26 cellular contexts compared by ENCODE assay signal in the genomic region with DNA sequence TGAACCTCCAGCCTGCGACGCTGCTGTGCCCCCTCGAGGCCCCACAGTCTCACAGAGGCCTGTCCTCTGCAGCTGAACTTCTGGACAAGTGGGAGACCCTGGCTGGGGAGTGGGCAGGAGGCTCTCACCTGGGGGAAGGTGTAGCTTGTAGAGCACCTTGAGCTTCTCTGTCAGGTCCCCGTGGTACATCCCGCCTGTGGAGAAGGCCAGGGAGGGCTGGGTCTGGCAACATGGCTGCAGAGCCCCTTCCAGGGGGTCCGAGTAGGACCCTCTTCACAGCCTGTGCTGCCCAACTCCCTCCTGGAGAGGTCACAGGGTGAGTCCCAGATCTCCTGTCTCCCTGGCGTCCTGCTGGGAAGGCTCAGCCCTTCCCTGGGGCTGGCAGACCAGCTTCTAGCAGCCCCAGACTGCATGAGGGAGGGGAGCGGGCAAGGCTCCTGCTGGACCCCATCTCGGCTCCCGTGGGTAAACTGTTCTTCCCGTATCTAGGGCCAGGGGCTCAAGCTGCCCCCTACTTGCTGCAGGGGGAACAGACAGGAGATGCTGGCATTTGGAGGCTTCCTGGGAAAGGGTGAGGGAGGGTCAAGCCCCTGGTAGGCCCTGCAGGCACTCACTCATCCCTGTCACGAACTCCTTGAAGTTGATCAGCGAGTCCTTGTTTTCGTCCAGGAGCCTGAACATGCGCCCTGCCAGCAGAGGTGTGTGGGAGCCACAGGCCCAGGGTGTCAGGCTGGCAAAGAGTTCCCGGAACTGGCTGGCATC. TPM values are rescaled to one million over a fixed set of nuclear protein-coding genes. Genes with fewer than 3 reads are reported as not detected.
DNase-seq lines count a peak whose midpoint lies in the region; ATAC-seq and TF ChIP-seq lines count a peak whose summit lies in the region.
"Had no signal": no experiment of that assay in that cellular context is flagged by ENCODE, and none has a peak within 500 bp of the region (broad histone marks: within the 10 kb centered on the region; RNA-seq: fewer than 3 reads in every experiment).

No MANE protein-coding gene starts in this region.

- no peak overlapping the region for H2AFZ ChIP-seq in IMR-90 (replicated peaks; ENCODE audit: low read length, poor library complexity)

- no TSS peak for BruUV-seq in IMR-90 (replicated peaks; lab: Mats Ljungman, UMichigan)

- H2BK120ac ChIP-seq in IMR-90 (ENCODE audit: low read depth, low read length) (no peak overlapping the region), mesendoderm (ENCODE audit: low read depth, low read length) (no peak overlapping the region)

- H3K14ac ChIP-seq in IMR-90 (replicated peaks; ENCODE audit: low read depth, low read length): no peak overlapping the region

- H3K56ac ChIP-seq in IMR-90 (ENCODE audit: extremely low read depth, insufficient read depth, low read length) (no peak overlapping the region), mesendoderm (ENCODE audit: low read length) (no peak overlapping the region)

- H3K9ac ChIP-seq in IMR-90 (ENCODE audit: low read depth, low read length): no peak overlapping the region
- H3K9ac ChIP-seq in mesendoderm (ENCODE audit: low read length): no peak overlapping the region

- no peaks in the 10 kb centered on the region; a peak in 1 of 4 replicates for H3K79me1 ChIP-seq in IMR-90 (ENCODE audit: low read depth in 1 of 2, low read length in 2 of 2)
- no peaks in the 10 kb centered on the region for H3K79me1 ChIP-seq in mesendoderm (ENCODE audit: low read length)

- H2BK5ac ChIP-seq in IMR-90 (ENCODE audit: low read depth, low read length, poor library complexity, severe bottlenecking) (no peak overlapping the region), mesendoderm (ENCODE audit: low read length) (no peak overlapping the region)

- peak overlapping the region; percentile 60 for H3K27ac Mint-ChIP-seq in activated CD4-positive, alpha-beta T cell treated with anti-CD3 and anti-CD28 coated beads, Interleukin-2, amount 10 ng/mL, durations not matched to agents 7 days and 5 days
- H3K27ac Mint-ChIP-seq: activated B cell treated with CpG ODN at 0.5 μM for 24 hours; activated naive CD8-positive, alpha-beta T cell treated with anti-CD3 and anti-CD28 coated beads, Interleukin-2, amount 10 ng/mL, durations not matched to agents 7 days and 5 days; effector memory CD8-positive, alpha-beta T cell; immature natural killer cell; stimulated activated memory B cell treated with anti-CD40 and anti-IgM and Interleukin-4, amounts not matched to agents 10 μg/mL and 1 μg/mL and 100 μg/mL, for 72 hours had no signal

- no peaks in the 10 kb centered on the region for H3K27me3 Mint-ChIP-seq in activated CD4-positive, alpha-beta T cell treated with anti-CD3 and anti-CD28 coated beads, Interleukin-2, amount 10 ng/mL, durations not matched to agents 7 days and 5 days
- H3K27me3 Mint-ChIP-seq: activated B cell treated with CpG ODN at 0.5 μM for 24 hours; activated naive CD8-positive, alpha-beta T cell treated with anti-CD3 and anti-CD28 coated beads, Interleukin-2, amount 10 ng/mL, durations not matched to agents 7 days and 5 days; CD4-positive, alpha-beta memory T cell; effector memory CD8-positive, alpha-beta T cell; stimulated activated memory B cell treated with anti-CD40 and anti-IgM and Interleukin-4, amounts not matched to agents 10 μg/mL and 1 μg/mL and 100 μg/mL, for 72 hours had no signal

- intact Hi-C loops in IMR-90 (cut with micrococcal nuclease): no loop called here
- intact Hi-C loops in spleen (cut with DNase I; ENCODE audit: low total_unique reads): no loop called here

- 89% methylated on average over 6 of the region's 16 CpGs; no CpG with 5 or more reads in 1 of the 2 experiments for WGBS in IMR-90 (ENCODE audit: extremely low coverage in 2 of 2, insufficient read length in 1 of 2), 2 experiments
- WGBS in mesendoderm (ENCODE audit: extremely low coverage, insufficient coverage, low lambda C conversion rate): no CpG with 5 or more reads among the region's 16 CpGs
- WGBS in spleen, 5 donors: 90 to 100% (median 94%) methylated on average over 7 to 16 of the region's 16 CpGs

- H3K4me2 ChIP-seq in IMR-90 (ENCODE audit: low read depth, low read length) (no peak overlapping the region), mesendoderm (ENCODE audit: low read length) (no peak overlapping the region)

- H3K36me3 ChIP-seq in IMR-90 (ENCODE audit: control insufficient read depth, insufficient read depth, low read length): peaks cover 75% of the 10 kb centered on the region
- peaks cover 2% of the 10 kb centered on the region for H3K36me3 ChIP-seq in mesendoderm (ENCODE audit: control insufficient read depth, insufficient read depth, low read length)
- H3K36me3 ChIP-seq in spleen: peaks cover 2 to 96% (median 60%) of the 10 kb centered on the region in 6 donors

- no peaks in the 10 kb centered on the region for H3K9me3 Mint-ChIP-seq in activated CD4-positive, alpha-beta T cell treated with anti-CD3 and anti-CD28 coated beads, Interleukin-2, amount 10 ng/mL, durations not matched to agents 7 days and 5 days
- H3K9me3 Mint-ChIP-seq: activated B cell treated with CpG ODN at 0.5 μM for 24 hours; activated naive CD8-positive, alpha-beta T cell treated with anti-CD3 and anti-CD28 coated beads, Interleukin-2, amount 10 ng/mL, durations not matched to agents 7 days and 5 days; activated T-cell treated with anti-CD3 and anti-CD28 coated beads, Interleukin-2, amount 50 U/mL, for 4 hours; CD4-positive, alpha-beta memory T cell; effector memory CD8-positive, alpha-beta T cell; immature natural killer cell; stimulated activated memory B cell treated with anti-CD40 and anti-IgM and Interleukin-4, amounts not matched to agents 10 μg/mL and 1 μg/mL and 100 μg/mL, for 72 hours had no signal

- H3K4ac ChIP-seq in IMR-90 (ENCODE audit: low read depth, low read length) (no peak overlapping the region), mesendoderm (ENCODE audit: low read depth, low read length) (no peak overlapping the region)

- H4K91ac ChIP-seq in IMR-90 (ENCODE audit: insufficient read depth, low read depth, low read length): no peak overlapping the region

- no peak overlapping the region for H4K5ac ChIP-seq in IMR-90 (ENCODE audit: low read depth, low read length)
- H4K5ac ChIP-seq in mesendoderm (ENCODE audit: low read length): no peak overlapping the region

- H3K27me3 ChIP-seq in IMR-90 (ENCODE audit: control insufficient read depth, insufficient read depth, low read length) (no peaks in the 10 kb centered on the region), mesendoderm (ENCODE audit: insufficient read depth, low read length, poor library complexity) (no peaks in the 10 kb centered on the region), spleen (replicated peaks in 1 of 7) (no peaks in the 10 kb centered on the region)
- H3K27me3 ChIP-seq: ascending aorta, Peyer's patch, SJCRH30, upper lobe of right lung had no signal

- H3K36me3 Mint-ChIP-seq in activated CD4-positive, alpha-beta T cell treated with anti-CD3 and anti-CD28 coated beads, Interleukin-2, amount 10 ng/mL, durations not matched to agents 7 days and 5 days (ENCODE audit: low read depth): peaks cover 9% of the 10 kb centered on the region

- H3K9me3 ChIP-seq in IMR-90 (ENCODE audit: control insufficient read depth, insufficient read depth, low read length): no peaks in the 10 kb centered on the region
- H3K9me3 ChIP-seq in spleen: no peaks in the 10 kb centered on the region
- H3K9me3 ChIP-seq: ascending aorta, Peyer's patch, SJCRH30, upper lobe of right lung had no signal

- H2AK9ac ChIP-seq in IMR-90 (replicated peaks; ENCODE audit: low read depth, low read length, poor library complexity): peak overlapping the region; percentile 40

- no peaks in the 10 kb centered on the region for H3K79me2 ChIP-seq in mesendoderm (ENCODE audit: control insufficient read depth, insufficient read depth, low read length)

- H3K18ac ChIP-seq in IMR-90 (ENCODE audit: low read depth, low read length) (no peak overlapping the region), mesendoderm (ENCODE audit: low read length) (no peak overlapping the region)

- POLR2A ChIA-PET in activated CD4-positive, alpha-beta T cell treated with anti-CD3 and anti-CD28 coated beads, Interleukin-2, amount 10 ng/mL, durations not matched to agents 7 days and 5 days (lab: Charles Lee): no interaction called here
- POLR2A ChIA-PET in IMR-90 (lab: Charles Lee; ENCODE audit: unreplicated experiment): no interaction called here

- H4K8ac ChIP-seq in IMR-90 (ENCODE audit: low read depth in 2 of 2, low read length in 2 of 2) (no peak overlapping the region), mesendoderm (ENCODE audit: low read depth, low read length) (no peak overlapping the region)

- TF ChIP-seq POLR2A in IMR-90 (IDR thresholded peaks at IDR 0.05; ENCODE audit: low read depth, low read length) (no peak), spleen (IDR thresholded peaks at IDR 0.05) (no peak)

- CTCF ChIA-PET in activated CD4-positive, alpha-beta T cell treated with anti-CD3 and anti-CD28 coated beads, Interleukin-2, amount 10 ng/mL, durations not matched to agents 7 days and 5 days (lab: Charles Lee): interaction anchor here (0.9 to 1.7 kb wide), 3 partner anchors 9 to 19 kb away, joined by 3 to 5 read pairs (median 3); no protein-coding TSS in a partner anchor
- CTCF ChIA-PET in IMR-90 (lab: Yijun Ruan, JAX): no interaction called here

- no peak overlapping the region for H3K4me3 Mint-ChIP-seq in activated CD4-positive, alpha-beta T cell treated with anti-CD3 and anti-CD28 coated beads, Interleukin-2, amount 10 ng/mL, durations not matched to agents 7 days and 5 days
- H3K4me3 Mint-ChIP-seq: activated B cell treated with CpG ODN at 0.5 μM for 24 hours; activated naive CD8-positive, alpha-beta T cell treated with anti-CD3 and anti-CD28 coated beads, Interleukin-2, amount 10 ng/mL, durations not matched to agents 7 days and 5 days; activated T-cell treated with anti-CD3 and anti-CD28 coated beads, Interleukin-2, amount 50 U/mL, for 4 hours; CD4-positive, alpha-beta memory T cell; effector memory CD8-positive, alpha-beta T cell; immature natural killer cell; stimulated activated memory B cell treated with anti-CD40 and anti-IgM and Interleukin-4, amounts not matched to agents 10 μg/mL and 1 μg/mL and 100 μg/mL, for 72 hours had no signal

- peaks cover 1% of the 10 kb centered on the region; the same call in 1 of the 2 replicates for H3K9me1 ChIP-seq in IMR-90 (ENCODE audit: insufficient read depth, low read length)

- no peak for TF ChIP-seq RAD21 in IMR-90 (IDR thresholded peaks at IDR 0.05; ENCODE audit: low read length)

- no peak overlapping the region for H2BK20ac ChIP-seq in IMR-90 (ENCODE audit: low read depth, low read length)

- no peak for ATAC-seq in IMR-90 (ENCODE audit: low read depth)
- no peak for ATAC-seq in HG03135 (IDR thresholded peaks at IDR 0.05; ENCODE audit: unreplicated experiment)
- ATAC-seq: activated T-cell treated with anti-CD3 and anti-CD28 coated beads, Interleukin-2, amount 50 U/mL, for 4 hours; effector memory CD8-positive, alpha-beta T cell; stimulated activated memory B cell treated with anti-CD40 and anti-IgM and Interleukin-4, amounts not matched to agents 10 μg/mL and 1 μg/mL and 100 μg/mL, for 72 hours had no signal

- H3K4me3 ChIP-seq in IMR-90 (ENCODE audit: insufficient read depth, low read depth, low read length) (no peak overlapping the region), mesendoderm (ENCODE audit: low read length) (no peak overlapping the region), spleen (no peak overlapping the region)
- H3K4me3 ChIP-seq: ascending aorta, Peyer's patch, SJCRH30, upper lobe of right lung had no signal

- no peaks in the 10 kb centered on the region for H4K20me1 ChIP-seq in IMR-90 (ENCODE audit: insufficient read depth, low read length)

- no peak for DNase-seq in activated CD4-positive, alpha-beta T cell treated with anti-CD3 and anti-CD28 coated beads, Interleukin-2, amount 10 ng/mL, durations not matched to agents 7 days and 5 days
- DNase-seq in activated CD4-positive, alpha-beta T cell treated with anti-CD3 and anti-CD28 coated beads, Interleukin-2, amount 50 U/mL, for 1 hour: no peak
- DNase-seq in IMR-90 (no peak), mesendoderm (peak; percentile 34), spleen (peak; percentile 58), GOT3 (lab: John Stamatoyannopoulos, UW) (no peak), NCI-H1694 (lab: John Stamatoyannopoulos, UW) (no peak)
- DNase-seq: activated B cell treated with CpG ODN at 0.5 μM for 24 hours; activated gamma-delta T cell; activated naive CD8-positive, alpha-beta T cell treated with anti-CD3 and anti-CD28 coated beads, Interleukin-2, amount 10 ng/mL, durations not matched to agents 7 days and 5 days; activated T-cell treated with anti-CD3 and anti-CD28 coated beads, Interleukin-2, amount 50 U/mL, for 4 hours; CD4-positive, alpha-beta memory T cell; central memory CD4-positive, alpha-beta T cell; cortex of kidney; effector memory CD8-positive, alpha-beta T cell; immature natural killer cell; Kasumi-1; NCI-H1417 treated with DMSO at 0.1 percent for 48 hours; NCI-H2081 treated with DMSO at 0.1 percent for 48 hours; NCI-H226 had no signal

- H2BK15ac ChIP-seq in IMR-90 (ENCODE audit: low read depth, low read length) (no peak overlapping the region), mesendoderm (replicated peaks; ENCODE audit: low read depth) (no peak overlapping the region)

- no peak overlapping the region for H3K23ac ChIP-seq in IMR-90 (ENCODE audit: low read depth, low read length)
- H3K23ac ChIP-seq in mesendoderm (ENCODE audit: low read length): no peak overlapping the region

- H3K4me1 ChIP-seq in IMR-90 (ENCODE audit: control insufficient read depth, insufficient read depth, low read length) (no peaks in the 10 kb centered on the region), mesendoderm (ENCODE audit: control insufficient read depth, low read depth, low read length) (no peaks in the 10 kb centered on the region), spleen (peaks cover 0 to 21% (median 0%) of the 10 kb centered on the region in 6 donors)
- H3K4me1 ChIP-seq: ascending aorta, Peyer's patch, SJCRH30, upper lobe of right lung had no signal

- H3K4me1 Mint-ChIP-seq in activated CD4-positive, alpha-beta T cell treated with anti-CD3 and anti-CD28 coated beads, Interleukin-2, amount 10 ng/mL, durations not matched to agents 7 days and 5 days: no peaks in the 10 kb centered on the region
- H3K4me1 Mint-ChIP-seq: activated B cell treated with CpG ODN at 0.5 μM for 24 hours; activated naive CD8-positive, alpha-beta T cell treated with anti-CD3 and anti-CD28 coated beads, Interleukin-2, amount 10 ng/mL, durations not matched to agents 7 days and 5 days; CD4-positive, alpha-beta memory T cell; immature natural killer cell had no signal

- in situ Hi-C loops in IMR-90 (cut with MboI; ENCODE audit: low sequenced_read_pairs): no loop called here

- TF ChIP-seq CTCF in IMR-90 (conservative IDR thresholded peaks at IDR 0.05; ENCODE audit: low read depth, low read length) (no peak), spleen (IDR thresholded peaks at IDR 0.05 in 8 of 11, conservative IDR thresholded peaks at IDR 0.05 in 3 of 11) (no peak)

- H3K27ac ChIP-seq in IMR-90 (ENCODE audit: insufficient read depth, low read length) (no peak overlapping the region), mesendoderm (ENCODE audit: low read depth, low read length) (no peak overlapping the region), spleen (no peak overlapping the region)
- H3K27ac ChIP-seq: ascending aorta, Peyer's patch, SJCRH30, upper lobe of right lung had no signal

- dilution Hi-C loops in IMR-90 (cut with HindIII; ENCODE audit: low sequenced_read_pairs, unreplicated experiment): no loop called here

- no peak overlapping the region for H2AK5ac ChIP-seq in IMR-90 (ENCODE audit: low read depth, low read length)
- no peak overlapping the region for H2AK5ac ChIP-seq in mesendoderm (ENCODE audit: low read length)

RNA-seq across cellular contexts. Expression of a gene that starts 11.2 kb away (rescaled TPM):
- total RNA-seq in activated CD4-positive, alpha-beta T cell treated with anti-CD3 and anti-CD28 coated beads, Interleukin-2, amount 10 ng/mL, durations not matched to agents 7 days and 5 days: 10 to 100 TPM; 11.7 to 16.8 TPM
- 6.6 and 7.2 TPM in 2 replicates for total RNA-seq in IMR-90 (2012; rRNA removed)
- polyA plus RNA-seq in IMR-90 (2012; rRNA removed): 20.3 and 24.7 TPM in 2 replicates
- 9.9 and 11.2 TPM in 2 replicates for polyA plus RNA-seq in IMR-90 (2012; cell fraction: cytosol; rRNA removed)
- 140 and 168 TPM in 2 replicates for polyA plus RNA-seq in IMR-90 (2012; cell fraction: nucleus; rRNA removed; ENCODE audit: low replicate concordance)
- polyA plus RNA-seq in mesendoderm (2013, experiment 1 of 2): 9.5 TPM
- 9.3 TPM for polyA plus RNA-seq in mesendoderm (2013, experiment 2 of 2)
- 10 to 100 TPM; 46.2 to 88.4 (median 48.0) TPM for total RNA-seq in spleen
- polyA plus RNA-seq in spleen: 100 to 1,000 TPM in 1 of 3 donors, 10 to 100 TPM in 2; 34.9 to 107 (median 58.7) TPM

RNA-seq across cellular contexts. Expression of a gene that starts 37.9 kb away (rescaled TPM):
- 10 to 100 TPM; 86.4 to 92.9 TPM for total RNA-seq in activated CD4-positive, alpha-beta T cell treated with anti-CD3 and anti-CD28 coated beads, Interleukin-2, amount 10 ng/mL, durations not matched to agents 7 days and 5 days
- 18.3 and 58.6 TPM in 2 replicates for total RNA-seq in IMR-90 (2012; rRNA removed)
- 78.1 and 83.8 TPM in 2 replicates for polyA plus RNA-seq in IMR-90 (2012; rRNA removed)
- polyA plus RNA-seq in IMR-90 (2012; cell fraction: cytosol; rRNA removed): 56.2 and 71.1 TPM in 2 replicates
- polyA plus RNA-seq in IMR-90 (2012; cell fraction: nucleus; rRNA removed; ENCODE audit: low replicate concordance): 222 and 379 TPM in 2 replicates
- polyA plus RNA-seq in mesendoderm (2013, experiment 1 of 2): 24.2 TPM
- polyA plus RNA-seq in mesendoderm (2013, experiment 2 of 2): 24.9 TPM
- total RNA-seq in spleen: 100 to 1,000 TPM in 6 of 7 donors, 10 to 100 TPM in 1; 98.9 to 140 (median 120) TPM
- 10 to 100 TPM; 29.5 to 67.1 (median 38.0) TPM for polyA plus RNA-seq in spleen

RNA-seq across cellular contexts. Expression of a gene that starts 49.1 kb away (rescaled TPM):
- total RNA-seq in activated CD4-positive, alpha-beta T cell treated with anti-CD3 and anti-CD28 coated beads, Interleukin-2, amount 10 ng/mL, durations not matched to agents 7 days and 5 days: 10 to 100 TPM; 79.6 to 93.0 TPM
- 168 and 184 TPM in 2 replicates for total RNA-seq in IMR-90 (2012; rRNA removed)
- 152 and 201 TPM in 2 replicates for polyA plus RNA-seq in IMR-90 (2012; rRNA removed)
- polyA plus RNA-seq in IMR-90 (2012; cell fraction: cytosol; rRNA removed): 153 and 219 TPM in 2 replicates
- 377 and 407 TPM in 2 replicates for polyA plus RNA-seq in IMR-90 (2012; cell fraction: nucleus; rRNA removed; ENCODE audit: low replicate concordance)
- polyA plus RNA-seq in mesendoderm (2013, experiment 1 of 2): 52.0 TPM
- 62.0 TPM for polyA plus RNA-seq in mesendoderm (2013, experiment 2 of 2)
- total RNA-seq in spleen: 100 to 1,000 TPM; 241 to 328 (median 311) TPM
- polyA plus RNA-seq in spleen: 100 to 1,000 TPM; 105 to 185 (median 126) TPM

Comparison
In these comparisons a context has a peak if more than half of its experiments do, and no peak if none do; other contexts are left out.
1. DNase-seq: peak in mesendoderm (single experiment) and spleen (single experiment); none in activated CD4-positive, alpha-beta T cell treated with anti-CD3 and anti-CD28 coated beads, Interleukin-2, amount 10 ng/mL, durations not matched to agents 7 days and 5 days (single experiment), activated CD4-positive, alpha-beta T cell treated with anti-CD3 and anti-CD28 coated beads, Interleukin-2, amount 50 U/mL, for 1 hour (single experiment), IMR-90 (single experiment), GOT3 (single experiment) and NCI-H1694 (single experiment).